ENCODE assay signal across 22 cellular contexts in genomic region chr20:47040506-47041125, GRCh38.
"Had no signal": no experiment of that assay in that cellular context is flagged by ENCODE, and none has a peak within 500 bp of the region (broad histone marks: within the 10 kb centered on the region; RNA-seq: fewer than 3 reads in every experiment).

No MANE protein-coding gene starts in this region.

- ATAC-seq: activated T-cell treated with anti-CD3 and anti-CD28 coated beads, Interleukin-2, amount 50 U/mL, for 72 hours; heart right ventricle; left lobe of liver; lower lobe of right lung; mucosa of descending colon; right lobe of liver; stimulated activated naive CD8-positive, alpha-beta T cell treated with anti-CD3 and anti-CD28 coated beads, Interleukin-15, amount 100 ng/mL, for 72 hours had no signal

- H3K27ac Mint-ChIP-seq: activated CD4-positive, alpha-beta memory T cell treated with anti-CD3 and anti-CD28 coated beads for 36 hours; activated naive CD4-positive, alpha-beta T cell treated with anti-CD3 and anti-CD28 coated beads for 36 hours; activated naive CD8-positive, alpha-beta T cell treated with anti-CD3 and anti-CD28 coated beads, Interleukin-2, amount 10 ng/mL, durations not matched to agents 7 days and 5 days; activated T-cell treated with anti-CD3 and anti-CD28 coated beads, Interleukin-2, amount 50 U/mL, for 72 hours; stimulated activated naive CD8-positive, alpha-beta T cell treated with anti-CD3 and anti-CD28 coated beads, Interleukin-15, amount 100 ng/mL, for 72 hours had no signal

- H3K36me3 ChIP-seq: breast epithelium, heart right ventricle, lower lobe of right lung, right lobe of liver, tibial artery had no signal

- H3K4me3 Mint-ChIP-seq: activated CD4-positive, alpha-beta memory T cell treated with anti-CD3 and anti-CD28 coated beads for 36 hours; activated naive CD4-positive, alpha-beta T cell treated with anti-CD3 and anti-CD28 coated beads for 36 hours; activated naive CD8-positive, alpha-beta T cell treated with anti-CD3 and anti-CD28 coated beads, Interleukin-2, amount 10 ng/mL, durations not matched to agents 7 days and 5 days; activated T-cell treated with anti-CD3 and anti-CD28 coated beads, Interleukin-2, amount 50 U/mL, for 72 hours; stimulated activated naive CD8-positive, alpha-beta T cell treated with anti-CD3 and anti-CD28 coated beads, Interleukin-15, amount 100 ng/mL, for 72 hours had no signal

- DNase-seq: activated CD4-positive, alpha-beta memory T cell treated with anti-CD3 and anti-CD28 coated beads for 36 hours; activated CD4-positive, alpha-beta T cell treated with anti-CD3 and anti-CD28 coated beads for 48 hours; activated effector memory CD4-positive, alpha-beta T cell treated with Interleukin-2 at 50 U/mL for 16 hours; activated naive CD4-positive, alpha-beta T cell treated with anti-CD3 and anti-CD28 coated beads for 36 hours; activated naive CD8-positive, alpha-beta T cell treated with anti-CD3 and anti-CD28 coated beads, Interleukin-2, amount 10 ng/mL, durations not matched to agents 7 days and 5 days; activated T-cell treated with anti-CD3 and anti-CD28 coated beads, Interleukin-2, amount 50 U/mL, for 72 hours; amniotic stem cell; heart right ventricle; kidney; lower lobe of right lung; mesendoderm; mucosa of descending colon; posterior cingulate gyrus; right lobe of liver; stimulated activated CD4-positive, alpha-beta T cell treated with anti-CD3 and anti-CD28 coated beads, Interleukin-1b, Interleukin-23, amount 100 ng/mL, for 48 hours; stimulated activated naive CD8-positive, alpha-beta T cell treated with anti-CD3 and anti-CD28 coated beads, Interleukin-15, amount 100 ng/mL, for 72 hours; tibial artery had no signal

- FAIRE-seq: kidney had no signal

- H3K27me3 ChIP-seq: breast epithelium, right lobe of liver had no signal

- H3K9me3 Mint-ChIP-seq: activated naive CD4-positive, alpha-beta T cell treated with anti-CD3 and anti-CD28 coated beads for 36 hours; activated naive CD8-positive, alpha-beta T cell treated with anti-CD3 and anti-CD28 coated beads, Interleukin-2, amount 10 ng/mL, durations not matched to agents 7 days and 5 days had no signal

- H3K9me3 ChIP-seq: lower lobe of right lung, right lobe of liver had no signal

- H3K4me3 ChIP-seq: breast epithelium, coronary artery, heart right ventricle, lower lobe of right lung, mucosa of descending colon, right lobe of liver, skin epidermis, tibial artery had no signal

- H3K4me1 Mint-ChIP-seq: activated naive CD8-positive, alpha-beta T cell treated with anti-CD3 and anti-CD28 coated beads, Interleukin-2, amount 10 ng/mL, durations not matched to agents 7 days and 5 days; stimulated activated naive CD8-positive, alpha-beta T cell treated with anti-CD3 and anti-CD28 coated beads, Interleukin-15, amount 100 ng/mL, for 72 hours had no signal

- H3K27ac ChIP-seq: breast epithelium, coronary artery, epithelial cell of prostate, heart right ventricle, lower lobe of right lung, right lobe of liver, skin epidermis, tibial artery had no signal

- H3K4me1 ChIP-seq: breast epithelium, heart right ventricle, lower lobe of right lung had no signal

- H3K36me3 Mint-ChIP-seq: activated CD4-positive, alpha-beta memory T cell treated with anti-CD3 and anti-CD28 coated beads for 36 hours; activated naive CD8-positive, alpha-beta T cell treated with anti-CD3 and anti-CD28 coated beads, Interleukin-2, amount 10 ng/mL, durations not matched to agents 7 days and 5 days had no signal
